Comparison of ENCODE assay signal across 1 cellular context in the genomic region with DNA sequence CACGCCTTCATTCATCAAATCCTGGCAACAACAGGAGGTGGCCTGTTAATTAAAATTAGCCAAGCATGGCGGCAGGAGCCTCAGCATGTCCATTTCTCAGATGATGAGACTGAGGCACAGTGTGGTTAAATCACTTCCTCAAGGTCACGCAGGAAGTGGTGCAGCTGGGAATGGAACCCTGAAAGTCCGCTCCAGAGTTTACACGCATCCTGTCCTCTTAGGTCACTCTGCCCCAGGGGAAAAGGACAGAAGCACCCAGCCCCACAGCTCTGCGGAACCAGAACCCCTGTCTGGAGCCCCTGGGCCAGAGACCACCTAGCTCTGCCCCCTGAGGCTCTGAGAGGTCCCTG.
A peak's percentile ranks its signal among the peaks of the same experiment; 100 is the strongest.
TF ChIP-seq lines count a peak whose summit lies in the region.

No MANE protein-coding gene starts in this region.

TF ChIP-seq in K562, 482 proteins besides CTCF, POLR2A, EP300 and RAD21 (continued from another document):
- TF ChIP-seq, protein P1, sequence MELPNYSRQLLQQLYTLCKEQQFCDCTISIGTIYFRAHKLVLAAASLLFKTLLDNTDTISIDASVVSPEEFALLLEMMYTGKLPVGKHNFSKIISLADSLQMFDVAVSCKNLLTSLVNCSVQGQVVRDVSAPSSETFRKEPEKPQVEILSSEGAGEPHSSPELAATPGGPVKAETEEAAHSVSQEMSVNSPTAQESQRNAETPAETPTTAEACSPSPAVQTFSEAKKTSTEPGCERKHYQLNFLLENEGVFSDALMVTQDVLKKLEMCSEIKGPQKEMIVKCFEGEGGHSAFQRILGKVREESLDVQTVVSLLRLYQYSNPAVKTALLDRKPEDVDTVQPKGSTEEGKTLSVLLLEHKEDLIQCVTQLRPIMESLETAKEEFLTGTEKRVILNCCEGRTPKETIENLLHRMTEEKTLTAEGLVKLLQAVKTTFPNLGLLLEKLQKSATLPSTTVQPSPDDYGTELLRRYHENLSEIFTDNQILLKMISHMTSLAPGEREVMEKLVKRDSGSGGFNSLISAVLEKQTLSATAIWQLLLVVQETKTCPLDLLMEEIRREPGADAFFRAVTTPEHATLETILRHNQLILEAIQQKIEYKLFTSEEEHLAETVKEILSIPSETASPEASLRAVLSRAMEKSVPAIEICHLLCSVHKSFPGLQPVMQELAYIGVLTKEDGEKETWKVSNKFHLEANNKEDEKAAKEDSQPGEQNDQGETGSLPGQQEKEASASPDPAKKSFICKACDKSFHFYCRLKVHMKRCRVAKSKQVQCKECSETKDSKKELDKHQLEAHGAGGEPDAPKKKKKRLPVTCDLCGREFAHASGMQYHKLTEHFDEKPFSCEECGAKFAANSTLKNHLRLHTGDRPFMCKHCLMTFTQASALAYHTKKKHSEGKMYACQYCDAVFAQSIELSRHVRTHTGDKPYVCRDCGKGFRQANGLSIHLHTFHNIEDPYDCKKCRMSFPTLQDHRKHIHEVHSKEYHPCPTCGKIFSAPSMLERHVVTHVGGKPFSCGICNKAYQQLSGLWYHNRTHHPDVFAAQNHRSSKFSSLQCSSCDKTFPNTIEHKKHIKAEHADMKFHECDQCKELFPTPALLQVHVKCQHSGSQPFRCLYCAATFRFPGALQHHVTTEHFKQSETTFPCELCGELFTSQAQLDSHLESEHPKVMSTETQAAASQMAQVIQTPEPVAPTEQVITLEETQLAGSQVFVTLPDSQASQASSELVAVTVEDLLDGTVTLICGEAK (IDR thresholded peaks at IDR 0.05): peak; percentile 62; the same call in 1 of the 2 replicates
- TF ChIP-seq, protein P1 (CRISPR knock-in tag; IDR thresholded peaks at IDR 0.05): no peak
- TF ChIP-seq RCOR1 (IDR thresholded peaks at IDR 0.05; ENCODE audit: borderline replicate concordance in 1 of 2, low read depth in 2 of 2, low read length in 2 of 2) (peak in 1 of 2 experiments; percentile 85; a peak in 2 of 4 replicates), EWSR1 (IDR thresholded peaks at IDR 0.05; ENCODE audit: borderline replicate concordance, low read depth, partially characterized antibody) (no peak), GATAD2A (IDR thresholded peaks at IDR 0.05) (no peak), ADNP (tag; IDR thresholded peaks at IDR 0.05) (peak; percentile 58; the same call in 1 of the 2 replicates), HNRNPH1 (optimal IDR thresholded peaks at IDR 0.05; ENCODE audit: low read depth, low read length) (no peak), ZSCAN32 (CRISPR knock-in tag; IDR thresholded peaks at IDR 0.05) (no peak), ZNF583 (CRISPR knock-in tag; IDR thresholded peaks at IDR 0.05) (no peak), CBX1 (IDR thresholded peaks at IDR 0.05; ENCODE audit: low read depth) (peak; percentile 58; the same call in 1 of the 2 replicates), ESRRA (IDR thresholded peaks at IDR 0.05; ENCODE audit: borderline replicate concordance, low read depth) (peak; percentile 98), ZNF408 (CRISPR knock-in tag; IDR thresholded peaks at IDR 0.05; ENCODE audit: low read depth) (no peak), HLTF (IDR thresholded peaks at IDR 0.05) (no peak), HDAC2 (IDR thresholded peaks at IDR 0.05) (peak; percentile 68; the same call in 1 of the 2 replicates), ZNF311 (CRISPR knock-in tag; IDR thresholded peaks at IDR 0.05) (no peak), ZNF695 (CRISPR knock-in tag; IDR thresholded peaks at IDR 0.05) (no peak), KDM5B (IDR thresholded peaks at IDR 0.05; ENCODE audit: insufficient replicate concordance, low read depth, low read length) (no peak), KDM2B (CRISPR knock-in tag; IDR thresholded peaks at IDR 0.05) (no peak), RFX1 (IDR thresholded peaks at IDR 0.05) (no peak), NELFE (IDR thresholded peaks at IDR 0.05; ENCODE audit: insufficient read depth, insufficient read length) (no peak), MIER1 (IDR thresholded peaks at IDR 0.05; ENCODE audit: low read depth) (no peak), TRIM28 (IDR thresholded peaks at IDR 0.05) (no peak), ZFP36 (IDR thresholded peaks at IDR 0.05; ENCODE audit: low read depth, low read length, partially characterized antibody) (peak; percentile 32), HOXB6 (CRISPR knock-in tag; IDR thresholded peaks at IDR 0.05; ENCODE audit: borderline replicate concordance) (no peak), YBX1 (IDR thresholded peaks at IDR 0.05) (no peak), ZNF77 (CRISPR knock-in tag; IDR thresholded peaks at IDR 0.05) (no peak), NR2C1 (IDR thresholded peaks at IDR 0.05) (peak; percentile 69), NR2C1 (tag; IDR thresholded peaks at IDR 0.05) (peak; percentile 72; the same call in 1 of the 2 replicates), PHF20 (IDR thresholded peaks at IDR 0.05; ENCODE audit: partially characterized antibody) (peak; percentile 19)
- TF ChIP-seq, protein P2, sequence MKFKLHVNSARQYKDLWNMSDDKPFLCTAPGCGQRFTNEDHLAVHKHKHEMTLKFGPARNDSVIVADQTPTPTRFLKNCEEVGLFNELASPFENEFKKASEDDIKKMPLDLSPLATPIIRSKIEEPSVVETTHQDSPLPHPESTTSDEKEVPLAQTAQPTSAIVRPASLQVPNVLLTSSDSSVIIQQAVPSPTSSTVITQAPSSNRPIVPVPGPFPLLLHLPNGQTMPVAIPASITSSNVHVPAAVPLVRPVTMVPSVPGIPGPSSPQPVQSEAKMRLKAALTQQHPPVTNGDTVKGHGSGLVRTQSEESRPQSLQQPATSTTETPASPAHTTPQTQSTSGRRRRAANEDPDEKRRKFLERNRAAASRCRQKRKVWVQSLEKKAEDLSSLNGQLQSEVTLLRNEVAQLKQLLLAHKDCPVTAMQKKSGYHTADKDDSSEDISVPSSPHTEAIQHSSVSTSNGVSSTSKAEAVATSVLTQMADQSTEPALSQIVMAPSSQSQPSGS (CRISPR knock-in tag; IDR thresholded peaks at IDR 0.05): no peak
- TF ChIP-seq, protein P3, sequence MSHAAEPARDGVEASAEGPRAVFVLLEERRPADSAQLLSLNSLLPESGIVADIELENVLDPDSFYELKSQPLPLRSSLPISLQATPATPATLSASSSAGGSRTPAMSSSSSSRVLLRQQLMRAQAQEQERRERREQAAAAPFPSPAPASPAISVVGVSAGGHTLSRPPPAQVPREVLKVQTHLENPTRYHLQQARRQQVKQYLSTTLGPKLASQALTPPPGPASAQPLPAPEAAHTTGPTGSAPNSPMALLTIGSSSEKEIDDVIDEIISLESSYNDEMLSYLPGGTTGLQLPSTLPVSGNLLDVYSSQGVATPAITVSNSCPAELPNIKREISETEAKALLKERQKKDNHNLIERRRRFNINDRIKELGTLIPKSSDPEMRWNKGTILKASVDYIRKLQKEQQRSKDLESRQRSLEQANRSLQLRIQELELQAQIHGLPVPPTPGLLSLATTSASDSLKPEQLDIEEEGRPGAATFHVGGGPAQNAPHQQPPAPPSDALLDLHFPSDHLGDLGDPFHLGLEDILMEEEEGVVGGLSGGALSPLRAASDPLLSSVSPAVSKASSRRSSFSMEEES (CRISPR knock-in tag; IDR thresholded peaks at IDR 0.05): no peak
- TF ChIP-seq, protein P4, sequence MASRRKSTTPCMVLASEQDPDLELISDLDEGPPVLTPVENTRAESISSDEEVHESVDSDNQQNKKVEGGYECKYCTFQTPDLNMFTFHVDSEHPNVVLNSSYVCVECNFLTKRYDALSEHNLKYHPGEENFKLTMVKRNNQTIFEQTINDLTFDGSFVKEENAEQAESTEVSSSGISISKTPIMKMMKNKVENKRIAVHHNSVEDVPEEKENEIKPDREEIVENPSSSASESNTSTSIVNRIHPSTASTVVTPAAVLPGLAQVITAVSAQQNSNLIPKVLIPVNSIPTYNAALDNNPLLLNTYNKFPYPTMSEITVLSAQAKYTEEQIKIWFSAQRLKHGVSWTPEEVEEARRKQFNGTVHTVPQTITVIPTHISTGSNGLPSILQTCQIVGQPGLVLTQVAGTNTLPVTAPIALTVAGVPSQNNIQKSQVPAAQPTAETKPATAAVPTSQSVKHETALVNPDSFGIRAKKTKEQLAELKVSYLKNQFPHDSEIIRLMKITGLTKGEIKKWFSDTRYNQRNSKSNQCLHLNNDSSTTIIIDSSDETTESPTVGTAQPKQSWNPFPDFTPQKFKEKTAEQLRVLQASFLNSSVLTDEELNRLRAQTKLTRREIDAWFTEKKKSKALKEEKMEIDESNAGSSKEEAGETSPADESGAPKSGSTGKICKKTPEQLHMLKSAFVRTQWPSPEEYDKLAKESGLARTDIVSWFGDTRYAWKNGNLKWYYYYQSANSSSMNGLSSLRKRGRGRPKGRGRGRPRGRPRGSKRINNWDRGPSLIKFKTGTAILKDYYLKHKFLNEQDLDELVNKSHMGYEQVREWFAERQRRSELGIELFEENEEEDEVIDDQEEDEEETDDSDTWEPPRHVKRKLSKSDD (conservative IDR thresholded peaks at IDR 0.05; ENCODE audit: low read length): no peak
TF ChIP-seq in K562: peak in this region for 22.
